Comparison of ENCODE assay signal across 8 cellular contexts in genomic region chr6:25138697-25139051, GRCh38.
DNase-seq lines count a peak whose midpoint lies in the region; TF ChIP-seq lines count a peak whose summit lies in the region.

No MANE protein-coding gene starts in this region.

- 0 to 2% (median 1%) methylated on average over 2 of the region's 2 CpGs for WGBS in spleen, 5 donors

- peaks cover 10 to 53% (median 29%) of the 10 kb centered on the region in 6 donors for H3K4me1 ChIP-seq in spleen

- no peak for TF ChIP-seq CTCF in GM20000 (IDR thresholded peaks at IDR 0.05; ENCODE audit: extremely low read depth, missing control alignments)
- TF ChIP-seq CTCF in fibroblast of villous mesenchyme (IDR thresholded peaks at IDR 0.05; ENCODE audit: insufficient read depth, low read depth, low read length), result no peak
- TF ChIP-seq CTCF in spleen (IDR thresholded peaks at IDR 0.05 in 8 of 11, conservative IDR thresholded peaks at IDR 0.05 in 3 of 11), result no peak

- no peaks in the 10 kb centered on the region for H3K9me3 ChIP-seq in SK-N-MC (ENCODE audit: low read depth, low read length)
- H3K9me3 ChIP-seq in spleen, result peaks cover 0 to 16% (median 5%) of the 10 kb centered on the region in 8 donors

- in situ Hi-C loops in ACHN (cut with HindIII; ENCODE audit: low pct_ligation_motif_present, low pct_unique_long_range_greater_than_20kb, low sequenced_read_pairs), result no loop called here

- intact Hi-C loops in spleen (cut with DNase I; ENCODE audit: low total_unique reads), result no loop called here
- intact Hi-C loops in head of caudate nucleus (cut with DNase I), result no loop called here

- no peak for TF ChIP-seq POLR2A in spleen (IDR thresholded peaks at IDR 0.05)

- H3K27ac ChIP-seq in SK-N-MC, result peak overlapping the region; percentile 29
- H3K27ac ChIP-seq in spleen, result peak overlapping the region; percentile 92 to 98 (median 95)

- peak overlapping the region; percentile 67 for H3K9ac ChIP-seq in SK-N-MC (ENCODE audit: insufficient read length)

- H3K36me3 ChIP-seq in SK-N-MC (ENCODE audit: insufficient read depth, low read length) (no peaks in the 10 kb centered on the region), spleen (peaks cover 0 to 20% (median 6%) of the 10 kb centered on the region in 6 donors)

- H3K27me3 ChIP-seq in spleen (replicated peaks in 1 of 7), result no peaks in the 10 kb centered on the region

- peak; percentile 35 for DNase-seq in ACHN
- peak; percentile 63 for DNase-seq in GM20000 (ENCODE audit: low spot score)
- DNase-seq in SK-N-MC (ENCODE audit: low read depth, low spot score), result no peak
- DNase-seq in fibroblast of villous mesenchyme (ENCODE audit: low read depth), result peak; percentile 66
- no peak for DNase-seq in spleen
- no peak for DNase-seq in NCI-H2029 treated with DMSO at 0.1 percent for 48 hours (lab: John Stamatoyannopoulos, UW)
- DNase-seq in Ammon's horn (ENCODE audit: low spot score), result no peak
- no peak for DNase-seq in head of caudate nucleus

- H3K4me3 ChIP-seq in SK-N-MC (peak overlapping the region; percentile 68), fibroblast of villous mesenchyme (ENCODE audit: low read depth, low read length) (peak overlapping the region; percentile 60), spleen (peak overlapping the region; percentile 44 to 70 (median 48))

Comparison
In these comparisons a context has a peak if more than half of its experiments do, and no peak if none do; other contexts are left out.
1. DNase-seq: peak in ACHN (single experiment), GM20000 (single experiment) and fibroblast of villous mesenchyme (single experiment); none in SK-N-MC (single experiment), spleen (single experiment), NCI-H2029 treated with DMSO at 0.1 percent for 48 hours (single experiment), Ammon's horn (single experiment) and head of caudate nucleus (0 of 42).
2. Peak in every context shown above with its lines, with median percentiles within 50 percentile points of each other: H3K4me3 ChIP-seq.